17 cellular contexts compared by ENCODE assay signal in genomic region chr15:64441852-64442251, GRCh38. TPM values are rescaled to one million over a fixed set of nuclear protein-coding genes. Genes with fewer than 3 reads are reported as not detected.
DNase-seq lines count a peak whose midpoint lies in the region; ATAC-seq and TF ChIP-seq lines count a peak whose summit lies in the region.
"Had no signal": no experiment of that assay in that cellular context is flagged by ENCODE, and none has a peak within 500 bp of the region (broad histone marks: within the 10 kb centered on the region; RNA-seq: fewer than 3 reads in every experiment).

No MANE protein-coding gene starts in this region.

- no TSS peak for BruUV-seq in Calu3 (replicated peaks; lab: Mats Ljungman, UMichigan)

- ATAC-seq in activated CD4-positive, alpha-beta T cell treated with anti-CD3 and anti-CD28 coated beads for 36 hours = no peak
- no peak for ATAC-seq in activated T-helper 17 cell treated with anti-CD3 and anti-CD28 coated beads, Interleukin-2, amount 50 U/mL, for 72 hours (replicated peaks)
- ATAC-seq in GM19395 (IDR thresholded peaks at IDR 0.05; ENCODE audit: unreplicated experiment) (no peak), omental fat pad (ENCODE audit: low FRiP score) (no peak)
- ATAC-seq: GM12878 had no signal

- peaks cover 66% of the 10 kb centered on the region for H3K4me1 Mint-ChIP-seq in activated CD4-positive, alpha-beta T cell treated with anti-CD3 and anti-CD28 coated beads for 36 hours
- H3K4me1 Mint-ChIP-seq in Calu3 (ENCODE audit: low read depth, unreplicated experiment) (peaks cover 23% of the 10 kb centered on the region), nephron (peaks cover 23% of the 10 kb centered on the region)
- peaks cover 36% of the 10 kb centered on the region for H3K4me1 Mint-ChIP-seq in activated T-helper 17 cell treated with anti-CD3 and anti-CD28 coated beads, Interleukin-2, amount 50 U/mL, for 72 hours

- no peaks in the 10 kb centered on the region for H3K9me3 ChIP-seq in left ventricle myocardium inferior (replicated peaks)
- H3K9me3 ChIP-seq: BLaER1 had no signal

- TF ChIP-seq CTCF in Calu3 (IDR thresholded peaks at IDR 0.05; ENCODE audit: unreplicated experiment) (no peak), nephron (IDR thresholded peaks at IDR 0.05; ENCODE audit: unreplicated experiment in 3 of 3) (no peak), left ventricle myocardium inferior (IDR thresholded peaks at IDR 0.05; ENCODE audit: borderline replicate concordance) (no peak), omental fat pad (IDR thresholded peaks at IDR 0.05) (no peak)

- H3K36me3 Mint-ChIP-seq in activated CD4-positive, alpha-beta T cell treated with anti-CD3 and anti-CD28 coated beads for 36 hours (ENCODE audit: low read depth) = peaks cover 17% of the 10 kb centered on the region
- no peaks in the 10 kb centered on the region for H3K36me3 Mint-ChIP-seq in Calu3 (ENCODE audit: insufficient read depth, unreplicated experiment)
- peaks cover 44% of the 10 kb centered on the region for H3K36me3 Mint-ChIP-seq in activated T-helper 17 cell treated with anti-CD3 and anti-CD28 coated beads, Interleukin-2, amount 50 U/mL, for 72 hours (ENCODE audit: low read depth)
- H3K36me3 Mint-ChIP-seq in nephron (ENCODE audit: low read depth) = peaks cover 34% of the 10 kb centered on the region

- no peaks in the 10 kb centered on the region for H3K27me3 ChIP-seq in left ventricle myocardium inferior (ENCODE audit: low read depth)
- H3K27me3 ChIP-seq: BLaER1 had no signal

- CTCF ChIA-PET in activated CD4-positive, alpha-beta T cell treated with anti-CD3 and anti-CD28 coated beads for 36 hours (lab: Charles Lee) = no interaction called here
- CTCF ChIA-PET in Calu3 (lab: Charles Lee) = no interaction called here

- H3K27me3 Mint-ChIP-seq in activated CD4-positive, alpha-beta T cell treated with anti-CD3 and anti-CD28 coated beads for 36 hours = no peaks in the 10 kb centered on the region
- H3K27me3 Mint-ChIP-seq in Calu3 (ENCODE audit: unreplicated experiment) (no peaks in the 10 kb centered on the region), nephron (ENCODE audit: low read depth) (no peaks in the 10 kb centered on the region)
- no peaks in the 10 kb centered on the region for H3K27me3 Mint-ChIP-seq in activated T-helper 17 cell treated with anti-CD3 and anti-CD28 coated beads, Interleukin-2, amount 50 U/mL, for 72 hours

- intact Hi-C loops in activated CD4-positive, alpha-beta T cell treated with anti-CD3 and anti-CD28 coated beads for 36 hours (cut with DNase I, micrococcal nuclease) = loop anchor here (5.0 to 10.0 kb wide), 2 partner anchors 60 to 453 kb away; partner anchors contain the start of gene PCLAF (in 1 of the 2)
- intact Hi-C loops in Calu3 (cut with micrococcal nuclease; ENCODE audit: unreplicated experiment) (no loop called here), left ventricle myocardium inferior (cut with micrococcal nuclease) (no loop called here)

- no peaks in the 10 kb centered on the region for H3K9me3 Mint-ChIP-seq in activated CD4-positive, alpha-beta T cell treated with anti-CD3 and anti-CD28 coated beads for 36 hours (ENCODE audit: low read depth)
- no peaks in the 10 kb centered on the region for H3K9me3 Mint-ChIP-seq in Calu3 (ENCODE audit: low read depth, unreplicated experiment)
- H3K9me3 Mint-ChIP-seq in activated T-helper 17 cell treated with anti-CD3 and anti-CD28 coated beads, Interleukin-2, amount 50 U/mL, for 72 hours = no peaks in the 10 kb centered on the region
- no peaks in the 10 kb centered on the region for H3K9me3 Mint-ChIP-seq in nephron

- peak overlapping the region; percentile 55 for H3K27ac Mint-ChIP-seq in activated CD4-positive, alpha-beta T cell treated with anti-CD3 and anti-CD28 coated beads for 36 hours
- H3K27ac Mint-ChIP-seq in Calu3 (ENCODE audit: unreplicated experiment) (peak overlapping the region; percentile 67), nephron (peak overlapping the region; percentile 2 to 76 (median 7))
- H3K27ac Mint-ChIP-seq in activated T-helper 17 cell treated with anti-CD3 and anti-CD28 coated beads, Interleukin-2, amount 50 U/mL, for 72 hours = peak overlapping the region; percentile 4

- H3K36me3 ChIP-seq in left ventricle myocardium inferior = peaks cover 11% of the 10 kb centered on the region

- no peak overlapping the region for H3K27ac ChIP-seq in left ventricle myocardium inferior (replicated peaks)
- H3K27ac ChIP-seq: BLaER1 had no signal

- DNase-seq in activated CD4-positive, alpha-beta T cell treated with anti-CD3 and anti-CD28 coated beads for 36 hours = no peak
- DNase-seq in activated CD4-positive, alpha-beta T cell treated with anti-CD3 and anti-CD28 coated beads for 4 hours = no peak
- no peak for DNase-seq in Calu3
- DNase-seq in left ventricle myocardium inferior = no peak
- no peak for DNase-seq in omental fat pad (ENCODE audit: low spot score)
- DNase-seq: DMS 273 treated with DMSO at 0.1 percent for 48 hours, GDM1, KBM-7, NCI-H1417 treated with DMSO at 0.1 percent for 48 hours, NCI-H1930, NCI-H446, OCI-M1 had no signal

- POLR2A ChIA-PET in activated CD4-positive, alpha-beta T cell treated with anti-CD3 and anti-CD28 coated beads for 36 hours (lab: Charles Lee) = no interaction called here

- no peak overlapping the region for H3K4me3 Mint-ChIP-seq in activated CD4-positive, alpha-beta T cell treated with anti-CD3 and anti-CD28 coated beads for 36 hours
- H3K4me3 Mint-ChIP-seq in Calu3 (ENCODE audit: low read depth, unreplicated experiment) (no peak overlapping the region), nephron (no peak overlapping the region)
- peak overlapping the region; percentile 22 for H3K4me3 Mint-ChIP-seq in activated T-helper 17 cell treated with anti-CD3 and anti-CD28 coated beads, Interleukin-2, amount 50 U/mL, for 72 hours

- no peak overlapping the region for H3K4me3 ChIP-seq in left ventricle myocardium inferior
- H3K4me3 ChIP-seq: BLaER1, GM12878 had no signal

- H3K4me1 ChIP-seq in left ventricle myocardium inferior = peaks cover 21% of the 10 kb centered on the region

RNA-seq across cellular contexts. Expression of gene ZNF609, which starts 18.5 kb away (rescaled TPM):
- total RNA-seq in activated CD4-positive, alpha-beta T cell treated with anti-CD3 and anti-CD28 coated beads for 36 hours = 10 to 100 TPM; 39.8 to 44.5 TPM
- 48.9 and 50.6 TPM in 2 replicates for total RNA-seq in Calu3 (2022)
- 10 to 100 TPM; 27.3 to 41.2 TPM for total RNA-seq in activated T-helper 17 cell treated with anti-CD3 and anti-CD28 coated beads, Interleukin-2, amount 50 U/mL, for 72 hours
- total RNA-seq in left ventricle myocardium inferior = 14.7 TPM
- 10 to 100 TPM; 26.1 to 32.4 (median 29.6) TPM for total RNA-seq in omental fat pad

RNA-seq across cellular contexts. Expression of gene TRIP4, which starts 54.2 kb away (rescaled TPM):
- 10 to 100 TPM; 13.1 to 19.6 TPM for total RNA-seq in activated CD4-positive, alpha-beta T cell treated with anti-CD3 and anti-CD28 coated beads for 36 hours
- total RNA-seq in Calu3 (2022) = 28.5 and 30.1 TPM in 2 replicates
- 10 to 100 TPM; 26.6 to 26.7 TPM for total RNA-seq in activated T-helper 17 cell treated with anti-CD3 and anti-CD28 coated beads, Interleukin-2, amount 50 U/mL, for 72 hours
- total RNA-seq in left ventricle myocardium inferior = 13.5 TPM
- total RNA-seq in omental fat pad = 10 to 100 TPM in 2 of 4 donors, 1 to 10 TPM in 2; 9.0 to 20.0 (median 11.4) TPM

Comparison
In these comparisons a context has a peak if more than half of its experiments do, and no peak if none do; other contexts are left out.
1. H3K27ac Mint-ChIP-seq: peak in every context shown above with its lines; median percentile 67 in Calu3; 55 in activated CD4-positive, alpha-beta T cell treated with anti-CD3 and anti-CD28 coated beads for 36 hours; 7 in nephron; 4 in activated T-helper 17 cell treated with anti-CD3 and anti-CD28 coated beads, Interleukin-2, amount 50 U/mL, for 72 hours.
2. intact Hi-C loops: an anchor here in activated CD4-positive, alpha-beta T cell treated with anti-CD3 and anti-CD28 coated beads for 36 hours (5.0 to 10.0 kb wide); none called in Calu3 and left ventricle myocardium inferior.